In the genomic region with DNA sequence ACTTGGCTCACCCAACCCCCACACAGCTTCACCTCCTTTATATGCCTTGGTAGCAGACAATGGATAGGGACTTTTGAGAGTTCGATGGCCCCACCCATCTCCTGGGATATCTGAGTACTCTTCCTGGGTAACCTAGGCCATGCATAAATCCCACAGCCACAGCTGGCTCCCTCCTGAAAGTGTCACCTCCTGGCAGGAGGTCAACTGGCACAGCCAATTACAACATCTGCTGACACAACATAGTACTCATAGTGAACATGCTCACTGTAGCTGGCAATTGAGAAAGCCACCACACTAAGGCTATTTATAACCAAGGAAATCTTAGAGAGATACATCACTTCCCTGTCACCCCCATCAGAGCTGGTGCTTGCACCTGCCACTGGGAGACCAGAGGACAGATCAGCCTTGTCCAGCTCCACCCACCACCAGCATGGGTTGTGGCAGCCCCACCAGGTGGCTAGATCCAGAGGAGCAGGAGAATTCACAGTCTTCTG, we compare ENCODE assay signal across 16 cellular contexts.
DNase-seq lines count a peak whose midpoint lies in the region; ATAC-seq and TF ChIP-seq lines count a peak whose summit lies in the region.
"Had no signal": no experiment of that assay in that cellular context is flagged by ENCODE, and none has a peak within 500 bp of the region (broad histone marks: within the 10 kb centered on the region; RNA-seq: fewer than 3 reads in every experiment).

No MANE protein-coding gene starts in this region.

- H3K27ac Mint-ChIP-seq in activated CD4-positive, alpha-beta T cell treated with anti-CD3 and anti-CD28 coated beads for 36 hours: no peak overlapping the region
- H3K27ac Mint-ChIP-seq: stimulated activated naive CD8-positive, alpha-beta T cell treated with anti-CD3 and anti-CD28 coated beads, Interleukin-15, amount 100 ng/mL, for 72 hours had no signal

- H3K4me3 Mint-ChIP-seq in activated CD4-positive, alpha-beta T cell treated with anti-CD3 and anti-CD28 coated beads for 36 hours: no peak overlapping the region
- H3K4me3 Mint-ChIP-seq: stimulated activated naive CD8-positive, alpha-beta T cell treated with anti-CD3 and anti-CD28 coated beads, Interleukin-15, amount 100 ng/mL, for 72 hours had no signal

- H3K27me3 ChIP-seq in BLaER1 (no peaks in the 10 kb centered on the region), MG63 (no peaks in the 10 kb centered on the region), brain microvascular endothelial cell (replicated peaks) (no peaks in the 10 kb centered on the region)
- H3K27me3 ChIP-seq: gastroesophageal sphincter, Peyer's patch had no signal

- intact Hi-C loops in activated CD4-positive, alpha-beta T cell treated with anti-CD3 and anti-CD28 coated beads for 36 hours (cut with DNase I, micrococcal nuclease): no loop called here

- H3K36me3 ChIP-seq in BLaER1: peaks cover 6% of the 10 kb centered on the region
- no peaks in the 10 kb centered on the region for H3K36me3 ChIP-seq in MG63
- H3K36me3 ChIP-seq in brain microvascular endothelial cell (replicated peaks): no peaks in the 10 kb centered on the region
- H3K36me3 ChIP-seq: gastroesophageal sphincter, Peyer's patch had no signal

- H3K4me3 ChIP-seq in BLaER1 (peak overlapping the region; percentile 43), MG63 (no peak overlapping the region), brain microvascular endothelial cell (ENCODE audit: low read depth, low read length) (no peak overlapping the region)
- H3K4me3 ChIP-seq: gastroesophageal sphincter, Peyer's patch had no signal

- peak overlapping the region; percentile 68 for H3K9ac ChIP-seq in BLaER1

- H3K9me3 Mint-ChIP-seq in activated CD4-positive, alpha-beta T cell treated with anti-CD3 and anti-CD28 coated beads for 36 hours (ENCODE audit: low read depth): peaks cover 9% of the 10 kb centered on the region

- no peaks in the 10 kb centered on the region for H3K36me3 Mint-ChIP-seq in activated CD4-positive, alpha-beta T cell treated with anti-CD3 and anti-CD28 coated beads for 36 hours (ENCODE audit: low read depth)

- H3K4me1 ChIP-seq in BLaER1: peaks cover 37% of the 10 kb centered on the region
- H3K4me1 ChIP-seq: gastroesophageal sphincter, Peyer's patch had no signal

- POLR2A ChIA-PET in activated CD4-positive, alpha-beta T cell treated with anti-CD3 and anti-CD28 coated beads for 36 hours (lab: Charles Lee): no interaction called here

- H3K27ac ChIP-seq in BLaER1 (peak overlapping the region; percentile 84), brain microvascular endothelial cell (no peak overlapping the region)
- H3K27ac ChIP-seq: gastroesophageal sphincter, Peyer's patch had no signal

- DNase-seq in MG63 (peak; percentile 32), SHP77 (lab: John Stamatoyannopoulos, UW) (peak; percentile 71 to 76), EL (no peak), brain microvascular endothelial cell (no peak)
- no peak for DNase-seq in stimulated activated CD4-positive, alpha-beta T cell treated with anti-CD3 and anti-CD28 coated beads, Interleukin-1b, Interleukin-23, amount 100 ng/mL, for 48 hours
- DNase-seq in activated CD4-positive, alpha-beta T cell treated with anti-CD3 and anti-CD28 coated beads for 36 hours: no peak
- DNase-seq: activated CD8-positive, alpha-beta memory T cell treated with anti-CD3 and anti-CD28 coated beads for 24 hours; activated naive CD4-positive, alpha-beta T cell treated with Interleukin-2 at 50 U/mL for 16 hours; effector memory CD4-positive, alpha-beta T cell; GDM1; Peyer's patch; stimulated activated naive CD8-positive, alpha-beta T cell treated with anti-CD3 and anti-CD28 coated beads, Interleukin-15, amount 100 ng/mL, for 72 hours; T1000 had no signal

- no peaks in the 10 kb centered on the region for H3K27me3 Mint-ChIP-seq in activated CD4-positive, alpha-beta T cell treated with anti-CD3 and anti-CD28 coated beads for 36 hours
- H3K27me3 Mint-ChIP-seq: stimulated activated naive CD8-positive, alpha-beta T cell treated with anti-CD3 and anti-CD28 coated beads, Interleukin-15, amount 100 ng/mL, for 72 hours had no signal

- no peaks in the 10 kb centered on the region for H3K4me1 Mint-ChIP-seq in activated CD4-positive, alpha-beta T cell treated with anti-CD3 and anti-CD28 coated beads for 36 hours
- H3K4me1 Mint-ChIP-seq: stimulated activated naive CD8-positive, alpha-beta T cell treated with anti-CD3 and anti-CD28 coated beads, Interleukin-15, amount 100 ng/mL, for 72 hours had no signal

- CTCF ChIA-PET in activated CD4-positive, alpha-beta T cell treated with anti-CD3 and anti-CD28 coated beads for 36 hours (lab: Charles Lee): no interaction called here

- peak; percentile 57 for ATAC-seq in GM21529 (IDR thresholded peaks at IDR 0.05; ENCODE audit: unreplicated experiment)
- ATAC-seq in activated CD4-positive, alpha-beta T cell treated with anti-CD3 and anti-CD28 coated beads for 36 hours: no peak
- ATAC-seq: gastroesophageal sphincter; stimulated activated naive CD8-positive, alpha-beta T cell treated with anti-CD3 and anti-CD28 coated beads, Interleukin-15, amount 100 ng/mL, for 72 hours had no signal

- H4K20me1 ChIP-seq in BLaER1: no peaks in the 10 kb centered on the region

- H3K9me3 ChIP-seq in BLaER1: 0 out of 2 replicates have a peak, but pooled peaks cover 4% of the 10 kb centered on the region
- H3K9me3 ChIP-seq in MG63: no peaks in the 10 kb centered on the region
- H3K9me3 ChIP-seq: Peyer's patch had no signal

- peak overlapping the region; percentile 80 for H3K4me2 ChIP-seq in BLaER1

- in situ Hi-C loops in brain microvascular endothelial cell (cut with HindIII; ENCODE audit: low pct_ligation_motif_present, low sequenced_read_pairs): no loop called here

- TF ChIP-seq CTCF in brain microvascular endothelial cell (IDR thresholded peaks at IDR 0.05; ENCODE audit: low read depth, low read length, missing control alignments): no peak

Comparison
In these comparisons a context has a peak if more than half of its experiments do, and no peak if none do; other contexts are left out.
1. DNase-seq: peak in MG63 (single experiment) and SHP77 (2 of 2); none in stimulated activated CD4-positive, alpha-beta T cell treated with anti-CD3 and anti-CD28 coated beads, Interleukin-1b, Interleukin-23, amount 100 ng/mL, for 48 hours (single experiment), EL (single experiment), activated CD4-positive, alpha-beta T cell treated with anti-CD3 and anti-CD28 coated beads for 36 hours (single experiment) and brain microvascular endothelial cell (single experiment).